In the genomic region with DNA sequence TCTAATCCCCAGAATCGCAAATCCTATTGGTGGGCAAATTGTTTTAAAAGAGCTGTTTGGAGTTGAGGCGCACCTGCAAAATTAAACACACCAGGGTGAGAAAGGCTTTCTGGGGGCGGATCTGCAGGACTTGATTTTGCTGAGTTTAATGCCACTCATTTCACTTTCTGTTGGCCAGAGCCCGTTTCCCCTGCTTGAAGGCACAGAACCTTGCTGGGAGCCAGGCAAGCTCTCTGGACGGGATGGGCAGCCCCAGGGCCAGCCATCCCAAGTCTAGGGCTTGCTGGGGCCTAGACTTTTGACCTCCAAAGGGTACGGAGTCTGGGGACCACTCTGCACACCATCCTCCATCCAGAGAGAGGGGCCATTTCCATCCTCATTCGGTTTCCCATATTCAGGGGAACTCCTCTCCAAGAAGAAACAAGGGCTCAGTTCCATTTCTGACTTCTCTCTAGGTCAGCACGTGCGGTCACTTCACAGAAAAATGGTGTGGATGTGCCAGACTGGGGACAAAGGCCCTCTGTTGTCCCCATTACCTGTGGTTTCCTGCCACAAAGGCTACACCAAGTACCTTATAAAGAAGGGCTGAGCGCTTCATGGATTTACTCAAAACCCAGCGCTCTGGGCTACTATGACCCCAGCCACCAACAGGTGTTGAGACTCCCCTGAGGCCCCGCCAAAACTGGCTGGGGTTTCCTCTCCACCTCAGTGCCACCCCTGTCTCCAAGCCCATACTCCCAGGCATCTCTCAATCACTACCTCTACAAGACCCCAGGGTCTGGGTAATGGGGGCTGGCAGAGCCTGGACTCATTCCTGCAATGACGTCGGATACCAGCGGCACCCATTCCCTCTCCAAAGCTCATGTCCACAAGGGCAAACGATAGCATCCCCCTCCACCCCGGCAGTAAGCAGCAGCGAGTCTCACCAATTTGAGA, we compare ENCODE assay signal across 8 cellular contexts.
DNase-seq lines count a peak whose midpoint lies in the region; ATAC-seq and TF ChIP-seq lines count a peak whose summit lies in the region.

No MANE protein-coding gene starts in this region.

- TF ChIP-seq CTCF in breast epithelium (IDR thresholded peaks at IDR 0.05), result no peak
- TF ChIP-seq CTCF in gastrocnemius medialis (IDR thresholded peaks at IDR 0.05 in 4 of 5, conservative IDR thresholded peaks at IDR 0.05 in 1 of 5), result no peak

- in situ Hi-C loops in gastrocnemius medialis (cut with MboI; ENCODE audit: low sequenced_read_pairs in 4 of 4), result loop anchor here in 3 of 4 donors (10.0 to 25.0 kb wide), 6 partner anchors 87 to 277 kb away; a partner anchor contains a TSS

- DNase-seq in breast epithelium (ENCODE audit: low spot score in 2 of 2) (peak in 1 of 2 donors; percentile 47), gastrocnemius medialis (peak in 1 of 2 donors; percentile 43), COR-L47 (lab: John Stamatoyannopoulos, UW) (no peak), cortex of kidney (lab: John Stamatoyannopoulos, UW) (no peak)

- ATAC-seq in GM19395 (IDR thresholded peaks at IDR 0.05; ENCODE audit: unreplicated experiment) (peak; percentile 52), HG03342 (IDR thresholded peaks at IDR 0.05; ENCODE audit: unreplicated experiment) (peak; percentile 54), gastrocnemius medialis (peak; percentile 1 to 2), HG03378 (IDR thresholded peaks at IDR 0.05; ENCODE audit: unreplicated experiment) (no peak), GM18870 (IDR thresholded peaks at IDR 0.05; ENCODE audit: unreplicated experiment) (no peak)

- H3K27me3 ChIP-seq in breast epithelium, result no peaks in the 10 kb centered on the region
- H3K27me3 ChIP-seq in gastrocnemius medialis, result no peaks in the 10 kb centered on the region

- no peaks in the 10 kb centered on the region for H3K36me3 ChIP-seq in breast epithelium
- no peaks in the 10 kb centered on the region for H3K36me3 ChIP-seq in gastrocnemius medialis

- H3K27ac ChIP-seq in breast epithelium (peak overlapping the region; percentile 94 to 96), gastrocnemius medialis (peak overlapping the region; percentile 97 to 100 (median 99))

- peaks cover 0 to 21% of the 10 kb centered on the region in 2 donors for H3K4me1 ChIP-seq in breast epithelium
- H3K4me1 ChIP-seq in gastrocnemius medialis, result peaks cover 45 to 55% of the 10 kb centered on the region in 2 donors

- TF ChIP-seq POLR2A in breast epithelium (IDR thresholded peaks at IDR 0.05) (no peak), gastrocnemius medialis (IDR thresholded peaks at IDR 0.05) (no peak)

- intact Hi-C loops in breast epithelium (cut with DNase I; ENCODE audit: low total_unique reads), result loop anchor here (5.0 kb wide), 1 partner anchor 231 kb away; a partner anchor contains a TSS
- intact Hi-C loops in gastrocnemius medialis (cut with DNase I; ENCODE audit: low total_unique reads), result loop anchor here (2.0 to 10.0 kb wide), 7 partner anchors 73 to 1877 kb away; a partner anchor contains a TSS

- no peaks in the 10 kb centered on the region for H3K9me3 ChIP-seq in breast epithelium
- H3K9me3 ChIP-seq in gastrocnemius medialis, result no peaks in the 10 kb centered on the region

- H3K4me3 ChIP-seq in breast epithelium, result no peak overlapping the region
- peak overlapping the region in 2 of 4 donors; percentile 31 to 62 for H3K4me3 ChIP-seq in gastrocnemius medialis

Comparison
In these comparisons a context has a peak if more than half of its experiments do, and no peak if none do; other contexts are left out.
1. ATAC-seq: peak in GM19395 (single experiment), HG03342 (single experiment) and gastrocnemius medialis (2 of 2); none in HG03378 (single experiment) and GM18870 (single experiment).